ENCODE assay signal across 19 cellular contexts in the genomic region with DNA sequence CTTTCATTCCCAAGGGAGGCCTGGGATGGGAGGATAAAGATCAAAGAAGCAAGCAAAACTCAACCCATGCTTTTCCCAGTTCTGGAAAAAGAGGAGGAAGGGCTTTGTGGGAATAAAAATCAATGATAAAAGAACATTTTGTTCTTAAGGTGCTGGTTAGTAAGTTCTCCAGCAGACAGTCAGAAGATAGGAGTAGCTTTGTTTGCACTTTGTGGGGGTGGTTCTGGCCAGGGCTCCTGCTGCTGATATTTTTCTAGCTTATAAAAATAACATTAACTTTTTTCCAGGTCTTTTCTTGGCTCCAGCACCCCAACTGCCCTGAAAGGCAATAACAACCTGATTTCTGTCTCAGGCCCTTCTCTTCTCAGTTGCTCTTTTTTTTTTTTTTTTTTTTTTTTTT.
A peak's percentile ranks its signal among the peaks of the same experiment; 100 is the strongest.
DNase-seq lines count a peak whose midpoint lies in the region; ATAC-seq, FAIRE-seq and TF ChIP-seq lines count a peak whose summit lies in the region.
"Had no signal": no experiment of that assay in that cellular context is flagged by ENCODE, and none has a peak within 500 bp of the region (broad histone marks: within the 10 kb centered on the region; RNA-seq: fewer than 3 reads in every experiment).

No MANE protein-coding gene starts in this region.

- TF ChIP-seq CTCF in body of pancreas (IDR thresholded peaks at IDR 0.05) (no peak), gastroesophageal sphincter (IDR thresholded peaks at IDR 0.05) (peak in 1 of 4 experiments; percentile 9), prostate gland (IDR thresholded peaks at IDR 0.05) (no peak), uterus (IDR thresholded peaks at IDR 0.05) (no peak), kidney (IDR thresholded peaks at IDR 0.05; ENCODE audit: borderline replicate concordance, extremely low read depth, insufficient read depth) (no peak), type B pancreatic cell (conservative IDR thresholded peaks at IDR 0.05) (no peak)

- H3K4me3 Mint-ChIP-seq in type B pancreatic cell = no peak overlapping the region
- H3K4me3 Mint-ChIP-seq: activated CD8-positive, alpha-beta memory T cell treated with anti-CD3 and anti-CD28 coated beads, Interleukin-2, amount 10 ng/mL, durations not matched to agents 7 days and 5 days; activated naive CD8-positive, alpha-beta T cell treated with anti-CD3 and anti-CD28 coated beads, Interleukin-2, amount 50 U/mL, for 24 hours; activated T-helper 17 cell treated with anti-CD3 and anti-CD28 coated beads, Interleukin-2, amount 50 U/mL, for 72 hours had no signal

- H3K27ac ChIP-seq in body of pancreas (peak overlapping the region; percentile 31 to 72 (median 59)), gastroesophageal sphincter (peak overlapping the region; percentile 50 to 84 (median 69)), prostate gland (peak overlapping the region; percentile 59 to 74), uterus (peak overlapping the region; percentile 77 to 85), kidney (ENCODE audit: low read depth in 2 of 2, low read length in 2 of 2) (no peak overlapping the region)
- H3K27ac ChIP-seq: GM23248, parathyroid adenoma had no signal

- no peaks in the 10 kb centered on the region for H3K27me3 Mint-ChIP-seq in type B pancreatic cell
- H3K27me3 Mint-ChIP-seq: activated CD8-positive, alpha-beta memory T cell treated with anti-CD3 and anti-CD28 coated beads, Interleukin-2, amount 10 ng/mL, durations not matched to agents 7 days and 5 days; activated naive CD8-positive, alpha-beta T cell treated with anti-CD3 and anti-CD28 coated beads, Interleukin-2, amount 50 U/mL, for 24 hours; activated T-helper 17 cell treated with anti-CD3 and anti-CD28 coated beads, Interleukin-2, amount 50 U/mL, for 72 hours had no signal

- H3K9me3 Mint-ChIP-seq in type B pancreatic cell = peaks cover 11% of the 10 kb centered on the region
- H3K9me3 Mint-ChIP-seq: activated naive CD8-positive, alpha-beta T cell treated with anti-CD3 and anti-CD28 coated beads, Interleukin-2, amount 50 U/mL, for 24 hours; activated T-helper 17 cell treated with anti-CD3 and anti-CD28 coated beads, Interleukin-2, amount 50 U/mL, for 72 hours had no signal

- H3K4me1 ChIP-seq in body of pancreas (peaks cover 27% of the 10 kb centered on the region), gastroesophageal sphincter (peaks cover 7 to 40% (median 20%) of the 10 kb centered on the region in 3 donors), prostate gland (replicated peaks) (no peaks in the 10 kb centered on the region), uterus (peaks cover 11 to 19% of the 10 kb centered on the region in 2 donors), kidney (ENCODE audit: control insufficient read depth in 1 of 2, insufficient read depth in 1 of 2, low read depth in 1 of 2, low read length in 2 of 2) (peaks cover 7 to 10% of the 10 kb centered on the region in 2 donors)
- H3K4me1 ChIP-seq: parathyroid adenoma had no signal

- H3K4me1 Mint-ChIP-seq in type B pancreatic cell (ENCODE audit: unreplicated experiment) = peaks cover 21% of the 10 kb centered on the region
- H3K4me1 Mint-ChIP-seq: activated CD8-positive, alpha-beta memory T cell treated with anti-CD3 and anti-CD28 coated beads, Interleukin-2, amount 10 ng/mL, durations not matched to agents 7 days and 5 days; activated naive CD8-positive, alpha-beta T cell treated with anti-CD3 and anti-CD28 coated beads, Interleukin-2, amount 50 U/mL, for 24 hours; activated T-helper 17 cell treated with anti-CD3 and anti-CD28 coated beads, Interleukin-2, amount 50 U/mL, for 72 hours had no signal

- DNase-seq in body of pancreas (peak; percentile 51 to 74 (median 64)), prostate gland (ENCODE audit: low spot score) (peak; percentile 51), uterus (peak; percentile 80 to 87), kidney (no peak), type B pancreatic cell (ENCODE audit: extremely low spot score, unreplicated experiment) (no peak)
- DNase-seq: activated CD4-positive, alpha-beta T cell treated with anti-CD3 and anti-CD28 coated beads for 48 hours; activated CD8-positive, alpha-beta memory T cell treated with anti-CD3 and anti-CD28 coated beads, Interleukin-2, amount 10 ng/mL, durations not matched to agents 7 days and 5 days; activated naive CD8-positive, alpha-beta T cell treated with anti-CD3 and anti-CD28 coated beads, Interleukin-2, amount 50 U/mL, for 24 hours; cerebellar nuclear complex; effector CD8-positive, alpha-beta T cell; GM23248; NCI-H1105 treated with DMSO at 0.1 percent for 48 hours; NCI-H2107 had no signal

- ATAC-seq in body of pancreas = peak; percentile 91
- ATAC-seq in gastroesophageal sphincter = peak; percentile 49
- no peak for ATAC-seq in GM19328 (IDR thresholded peaks at IDR 0.05; ENCODE audit: unreplicated experiment)
- ATAC-seq: activated CD8-positive, alpha-beta memory T cell treated with anti-CD3 and anti-CD28 coated beads, Interleukin-2, amount 10 ng/mL, durations not matched to agents 7 days and 5 days; activated naive CD8-positive, alpha-beta T cell treated with anti-CD3 and anti-CD28 coated beads, Interleukin-2, amount 50 U/mL, for 24 hours; activated T-helper 17 cell treated with anti-CD3 and anti-CD28 coated beads, Interleukin-2, amount 50 U/mL, for 72 hours; esophagus mucosa had no signal

- H3K27me3 ChIP-seq in body of pancreas (no peaks in the 10 kb centered on the region), gastroesophageal sphincter (no peaks in the 10 kb centered on the region), prostate gland (replicated peaks; ENCODE audit: insufficient read depth) (no peaks in the 10 kb centered on the region), uterus (no peaks in the 10 kb centered on the region)
- H3K27me3 ChIP-seq: heart left ventricle had no signal

- H3K4me3 ChIP-seq in body of pancreas (no peak overlapping the region), gastroesophageal sphincter (no peak overlapping the region), prostate gland (no peak overlapping the region), uterus (no peak overlapping the region), kidney (ENCODE audit: low read length in 2 of 2) (no peak overlapping the region)
- H3K4me3 ChIP-seq: GM23248, heart left ventricle had no signal

- H3K9me3 ChIP-seq in body of pancreas = no peaks in the 10 kb centered on the region
- no peaks in the 10 kb centered on the region for H3K9me3 ChIP-seq in gastroesophageal sphincter
- no peaks in the 10 kb centered on the region for H3K9me3 ChIP-seq in prostate gland
- no peaks in the 10 kb centered on the region for H3K9me3 ChIP-seq in uterus
- H3K9me3 ChIP-seq in kidney (ENCODE audit: control insufficient read depth in 1 of 2, low read length in 2 of 2) = no peaks in the 10 kb centered on the region
- H3K9me3 ChIP-seq: heart left ventricle had no signal

- TF ChIP-seq POLR2A in body of pancreas (IDR thresholded peaks at IDR 0.05) (no peak), gastroesophageal sphincter (IDR thresholded peaks at IDR 0.05) (no peak), prostate gland (IDR thresholded peaks at IDR 0.05) (no peak), uterus (IDR thresholded peaks at IDR 0.05) (no peak)

- no peak overlapping the region for H3K27ac Mint-ChIP-seq in type B pancreatic cell
- H3K27ac Mint-ChIP-seq: activated CD8-positive, alpha-beta memory T cell treated with anti-CD3 and anti-CD28 coated beads, Interleukin-2, amount 10 ng/mL, durations not matched to agents 7 days and 5 days; activated naive CD8-positive, alpha-beta T cell treated with anti-CD3 and anti-CD28 coated beads, Interleukin-2, amount 50 U/mL, for 24 hours; activated T-helper 17 cell treated with anti-CD3 and anti-CD28 coated beads, Interleukin-2, amount 50 U/mL, for 72 hours had no signal

- H3K36me3 ChIP-seq in body of pancreas (replicated peaks in 1 of 2; ENCODE audit: insufficient read depth in 1 of 2, low read depth in 2 of 2) = no peaks in the 10 kb centered on the region
- no peaks in the 10 kb centered on the region for H3K36me3 ChIP-seq in gastroesophageal sphincter
- no peaks in the 10 kb centered on the region for H3K36me3 ChIP-seq in prostate gland
- no peaks in the 10 kb centered on the region for H3K36me3 ChIP-seq in uterus
- H3K36me3 ChIP-seq in kidney (ENCODE audit: control insufficient read depth in 1 of 2, insufficient read depth in 2 of 2, low read length in 2 of 2) = peaks cover 0 to 13% of the 10 kb centered on the region in 2 donors

- intact Hi-C loops in body of pancreas (cut with DNase I) = no loop called here
- intact Hi-C loops in prostate gland (cut with DNase I) = loop anchor here (5.0 to 10.0 kb wide), 3 partner anchors 72 to 735 kb away; a partner anchor contains a TSS
- intact Hi-C loops in uterus (cut with DNase I; ENCODE audit: low total_unique reads) = no loop called here
- intact Hi-C loops in kidney (cut with DNase I) = no loop called here

- H3K9ac ChIP-seq in kidney (ENCODE audit: low read length in 2 of 2) = no peak overlapping the region
- H3K9ac ChIP-seq: GM23248, parathyroid adenoma had no signal

- TF ChIP-seq EP300 in gastroesophageal sphincter (IDR thresholded peaks at IDR 0.05) = no peak

- no peak for FAIRE-seq in kidney (lab: Jason Lieb, UNC)

- peaks cover 8% of the 10 kb centered on the region for H3K36me3 Mint-ChIP-seq in type B pancreatic cell

Comparison
In these comparisons a context has a peak if more than half of its experiments do, and no peak if none do; other contexts are left out.
1. DNase-seq: peak in body of pancreas (4 of 4), prostate gland (single experiment) and uterus (2 of 2); none in kidney (single experiment) and type B pancreatic cell (single experiment).
2. H3K27ac ChIP-seq: peak in body of pancreas (4 of 4), gastroesophageal sphincter (4 of 4), prostate gland (2 of 2) and uterus (2 of 2); none in kidney (0 of 2).